ENCODE assay signal across 1 cellular context in genomic region chr6:4355241-4355640, GRCh38.
A peak's percentile ranks its signal among the peaks of the same experiment; 100 is the strongest.
TF ChIP-seq lines count a peak whose summit lies in the region.

No MANE protein-coding gene starts in this region.

TF ChIP-seq in IMR-90, 13 proteins besides CTCF, POLR2A, EP300 and RAD21:
- TF ChIP-seq ELK1 (IDR thresholded peaks at IDR 0.05; ENCODE audit: borderline replicate concordance, low read depth, low read length) (no peak), BHLHE40 (IDR thresholded peaks at IDR 0.05; ENCODE audit: low read depth, low read length) (peak; percentile 47), FOS (IDR thresholded peaks at IDR 0.05; ENCODE audit: low read depth, low read length) (peak; percentile 81), CEBPB (IDR thresholded peaks at IDR 0.05; ENCODE audit: low read depth, low read length) (peak; percentile 77), MAFK (IDR thresholded peaks at IDR 0.05; ENCODE audit: low read depth, low read length) (0 out of 2 replicates have a peak, but pooled peaks have one; percentile 0), USF2 (IDR thresholded peaks at IDR 0.05; ENCODE audit: low read depth, low read length) (no peak; the same call in 1 of the 2 replicates), MAZ (IDR thresholded peaks at IDR 0.05; ENCODE audit: borderline replicate concordance, low read depth, low read length) (0 out of 2 replicates have a peak, but pooled peaks have one; percentile 46), SMC3 (IDR thresholded peaks at IDR 0.05; ENCODE audit: low read depth, low read length) (peak; percentile 23; the same call in 1 of the 2 replicates)
